ENCODE assay signal across 18 cellular contexts in the genomic region with DNA sequence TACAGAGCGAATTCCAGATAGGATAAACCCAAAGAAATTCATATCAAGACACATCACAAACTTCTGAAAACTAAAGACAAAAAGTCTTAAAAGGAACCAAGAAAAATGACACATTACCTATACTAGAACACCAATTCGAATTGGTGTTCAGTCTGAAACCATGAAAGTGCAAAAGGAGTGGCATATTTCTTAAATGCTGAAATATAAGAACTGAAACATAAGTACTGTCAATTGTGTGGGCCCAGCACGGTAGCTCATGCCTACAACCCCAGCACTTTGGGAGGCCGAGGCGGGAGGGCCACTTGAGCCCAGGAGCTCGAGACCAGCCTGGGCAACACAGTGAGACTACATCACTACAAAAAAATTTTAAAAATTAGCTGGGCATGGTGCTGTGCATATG. TPM values are rescaled to one million over a fixed set of nuclear protein-coding genes. Genes with fewer than 3 reads are reported as not detected.
DNase-seq lines count a peak whose midpoint lies in the region; ATAC-seq and TF ChIP-seq lines count a peak whose summit lies in the region.
"Had no signal": no experiment of that assay in that cellular context is flagged by ENCODE, and none has a peak within 500 bp of the region (broad histone marks: within the 10 kb centered on the region; RNA-seq: fewer than 3 reads in every experiment).

No MANE protein-coding gene starts in this region.

- no peaks in the 10 kb centered on the region for H3K27me3 ChIP-seq in tibial artery

- peaks cover 29% of the 10 kb centered on the region for H3K36me3 Mint-ChIP-seq in HFFc6 (ENCODE audit: low read depth)
- peaks cover 15% of the 10 kb centered on the region for H3K36me3 Mint-ChIP-seq in activated B cell treated with CpG ODN at 0.5 μM for 24 hours (ENCODE audit: low read depth)
- peaks cover 7% of the 10 kb centered on the region for H3K36me3 Mint-ChIP-seq in mesothelial cell of epicardium

- peaks cover 0 to 23% (median 10%) of the 10 kb centered on the region in 4 donors for H3K4me1 ChIP-seq in tibial artery

- H3K9me3 ChIP-seq in tibial artery, result no peaks in the 10 kb centered on the region

- no peak overlapping the region for H3K4me3 ChIP-seq in tibial artery

- CTCF ChIA-PET in activated B cell treated with CpG ODN at 0.5 μM for 24 hours (lab: Charles Lee), result no interaction called here

- DNase-seq in HFFc6, result no peak
- DNase-seq in activated B cell treated with CpG ODN at 0.5 μM for 24 hours, result no peak
- DNase-seq in mesothelial cell of epicardium (ENCODE audit: low spot score in 2 of 2, unreplicated experiment in 2 of 2), result no peak
- DNase-seq in tibial artery, result no peak
- DNase-seq in DMS153 (lab: John Stamatoyannopoulos, UW), result no peak
- no peak for DNase-seq in DMS79 treated with DMSO at 0.1 percent for 48 hours (lab: John Stamatoyannopoulos, UW)
- no peak for DNase-seq in effector CD4-positive, alpha-beta T cell
- DNase-seq: ACHN, AML-193, DMS 273 treated with DMSO at 0.1 percent for 48 hours, GF-D8, Karpas-422, NCI-H1048, NCI-H1436, NCI-H1930, NCI-H345, NCI-H524 treated with DMSO at 0.1 percent for 48 hours had no signal

- no peak for ATAC-seq in activated B cell treated with CpG ODN at 0.5 μM for 24 hours (ENCODE audit: low read depth)

- no peak overlapping the region for H3K27ac ChIP-seq in tibial artery

- no peak for TF ChIP-seq CTCF in HFFc6 (IDR thresholded peaks at IDR 0.05)
- no peak for TF ChIP-seq CTCF in activated B cell treated with CpG ODN at 0.5 μM for 24 hours (IDR thresholded peaks at IDR 0.05)
- no peak for TF ChIP-seq CTCF in mesothelial cell of epicardium (IDR thresholded peaks at IDR 0.05; ENCODE audit: unreplicated experiment)
- TF ChIP-seq CTCF in tibial artery (IDR thresholded peaks at IDR 0.05), result no peak

- peak overlapping the region; percentile 56; the same call in 1 of the 2 replicates for H3K27ac Mint-ChIP-seq in HFFc6
- peak overlapping the region; percentile 90 for H3K27ac Mint-ChIP-seq in activated B cell treated with CpG ODN at 0.5 μM for 24 hours
- peak overlapping the region; percentile 53 for H3K27ac Mint-ChIP-seq in mesothelial cell of epicardium

- H3K27me3 Mint-ChIP-seq in HFFc6 (ENCODE audit: insufficient read depth), result no peaks in the 10 kb centered on the region
- H3K27me3 Mint-ChIP-seq in activated B cell treated with CpG ODN at 0.5 μM for 24 hours, result no peaks in the 10 kb centered on the region
- no peaks in the 10 kb centered on the region for H3K27me3 Mint-ChIP-seq in mesothelial cell of epicardium (ENCODE audit: low read depth)

- H3K4me1 Mint-ChIP-seq in HFFc6 (ENCODE audit: low read depth) (peaks cover 73% of the 10 kb centered on the region), activated B cell treated with CpG ODN at 0.5 μM for 24 hours (peaks cover 87% of the 10 kb centered on the region), mesothelial cell of epicardium (peaks cover 17% of the 10 kb centered on the region)

- H3K4me3 Mint-ChIP-seq in HFFc6, result 0 out of 2 replicates have a peak overlapping the region, but pooled peaks have one; percentile 24
- H3K4me3 Mint-ChIP-seq in activated B cell treated with CpG ODN at 0.5 μM for 24 hours, result peak overlapping the region; percentile 48
- H3K4me3 Mint-ChIP-seq in mesothelial cell of epicardium, result no peak overlapping the region
- H3K4me3 Mint-ChIP-seq: CD14-positive monocyte had no signal

- H3K36me3 ChIP-seq in tibial artery, result no peaks in the 10 kb centered on the region

- no peaks in the 10 kb centered on the region for H3K9me3 Mint-ChIP-seq in HFFc6
- H3K9me3 Mint-ChIP-seq in activated B cell treated with CpG ODN at 0.5 μM for 24 hours, result no peaks in the 10 kb centered on the region
- H3K9me3 Mint-ChIP-seq in mesothelial cell of epicardium, result no peaks in the 10 kb centered on the region
- H3K9me3 Mint-ChIP-seq: CD14-positive monocyte had no signal

- POLR2A ChIA-PET in activated B cell treated with CpG ODN at 0.5 μM for 24 hours (lab: Charles Lee), result interaction anchor here (0.6 to 0.7 kb wide), 2 partner anchors 15 to 71 kb away, joined by 3 read pairs; no protein-coding TSS in a partner anchor

- intact Hi-C loops in activated B cell treated with CpG ODN at 0.5 μM for 24 hours (cut with micrococcal nuclease) (loop anchor here (2.0 to 5.0 kb wide), 4 partner anchors 14 to 75 kb away; no protein-coding TSS in a partner anchor), tibial artery (cut with DNase I; ENCODE audit: low total_unique reads) (no loop called here)

RNA-seq across cellular contexts. Expression of gene TMEM131, which starts 43.4 kb away (rescaled TPM):
- total RNA-seq in HFFc6 (2021; fragmentation: NEBNext Ultra II Directional; extraction: Animal tissue kit (Norgen Biotek cat#: 25700)), result 10 to 100 TPM; 39.2 to 49.5 (median 45.1) TPM
- total RNA-seq in activated B cell treated with CpG ODN at 0.5 μM for 24 hours (121 and 146 TPM in 2 replicates), mesothelial cell of epicardium (46.9 to 52.9 TPM (median 50.7 TPM) in 3 replicates)
